ENCODE assay signal across 10 cellular contexts in genomic region chr5:103582364-103582763, GRCh38. TPM values are rescaled to one million over a fixed set of nuclear protein-coding genes. Genes with fewer than 3 reads are reported as not detected.
DNase-seq lines count a peak whose midpoint lies in the region; ATAC-seq and TF ChIP-seq lines count a peak whose summit lies in the region.
"Had no signal": no experiment of that assay in that cellular context is flagged by ENCODE, and none has a peak within 500 bp of the region (broad histone marks: within the 10 kb centered on the region; RNA-seq: fewer than 3 reads in every experiment).

No MANE protein-coding gene starts in this region.

- peak; percentile 50 for DNase-seq in EL
- DNase-seq in HEK293T (ENCODE audit: extremely low spot score): peak; percentile 18
- DNase-seq in NCI-H226: peak; percentile 33
- DNase-seq in lung (ENCODE audit: low spot score): no peak
- DNase-seq in activated CD4-positive, CD25-positive, alpha-beta regulatory T cell treated with anti-CD3 and anti-CD28 coated beads, Interleukin-2, amount 50 U/mL, for 72 hours: no peak
- DNase-seq: activated B cell treated with CpG ODN at 0.5 μM for 24 hours had no signal

- no peak overlapping the region for H3K27ac ChIP-seq in lung (ENCODE audit: low read depth in 1 of 2, low read length in 1 of 2)
- H3K27ac ChIP-seq: skin epidermis had no signal

- no peak for ATAC-seq in lung (ENCODE audit: insufficient read depth, low FRiP score)
- no peak for ATAC-seq in GM21526 (IDR thresholded peaks at IDR 0.05; ENCODE audit: low FRiP score, unreplicated experiment)
- ATAC-seq in HG03565 (IDR thresholded peaks at IDR 0.05; ENCODE audit: unreplicated experiment): no peak

- H3K4me3 Mint-ChIP-seq in brain: no peak overlapping the region
- H3K4me3 Mint-ChIP-seq: activated B cell treated with CpG ODN at 0.5 μM for 24 hours had no signal

- H3K36me3 ChIP-seq in lung (ENCODE audit: control insufficient read depth in 2 of 2, insufficient read depth in 2 of 2, low read length in 2 of 2): no peaks in the 10 kb centered on the region

- H3K27ac Mint-ChIP-seq in brain: no peak overlapping the region
- H3K27ac Mint-ChIP-seq: activated B cell treated with CpG ODN at 0.5 μM for 24 hours had no signal

- CTCF ChIA-PET in HEK293T (lab: Yijun Ruan, JAX): interaction anchor here (0.7 to 2.7 kb wide), 3 partner anchors 46 to 598 kb away, joined by 3 to 14 read pairs (median 3); no protein-coding TSS in a partner anchor

- H3K4me1 ChIP-seq in lung (ENCODE audit: control insufficient read depth in 2 of 2, insufficient read depth in 2 of 2, low read length in 2 of 2): no peaks in the 10 kb centered on the region

- H3K36me3 Mint-ChIP-seq in brain: no peaks in the 10 kb centered on the region

- H3K27me3 ChIP-seq in lung (ENCODE audit: control insufficient read depth, insufficient read depth): no peaks in the 10 kb centered on the region

- H3K9me3 Mint-ChIP-seq in brain: no peaks in the 10 kb centered on the region
- H3K9me3 Mint-ChIP-seq: activated B cell treated with CpG ODN at 0.5 μM for 24 hours had no signal

- WGBS in lung, 2 donors: 17 to 36% methylated on average over 2 of the region's 2 CpGs

- POLR2A ChIA-PET in HEK293T (lab: Yijun Ruan, JAX): no interaction called here

- H3K4me1 Mint-ChIP-seq in brain: peaks cover 2% of the 10 kb centered on the region
- H3K4me1 Mint-ChIP-seq: activated B cell treated with CpG ODN at 0.5 μM for 24 hours had no signal

- H3K9me3 ChIP-seq in lung (ENCODE audit: control insufficient read depth in 2 of 2, insufficient read depth in 1 of 2, low read length in 1 of 2): no peaks in the 10 kb centered on the region

- no peaks in the 10 kb centered on the region for H3K27me3 Mint-ChIP-seq in brain
- H3K27me3 Mint-ChIP-seq: activated B cell treated with CpG ODN at 0.5 μM for 24 hours had no signal

- TF ChIP-seq CTCF in brain (conservative IDR thresholded peaks at IDR 0.05) (peak; percentile 55 to 75), lung (IDR thresholded peaks at IDR 0.05; ENCODE audit: control extremely low read depth, extremely low read depth) (peak; percentile 28)

- no peak overlapping the region for H3K4me3 ChIP-seq in lung
- H3K4me3 ChIP-seq: skin epidermis had no signal

TF ChIP-seq in HEK293T, 16 proteins besides CTCF, POLR2A, EP300 and RAD21:
- TF ChIP-seq FOXK2 (IDR thresholded peaks at IDR 0.05) (no peak), FOXA1 (IDR thresholded peaks at IDR 0.05) (no peak), TARDBP (IDR thresholded peaks at IDR 0.05) (no peak), ZNF384 (IDR thresholded peaks at IDR 0.05) (no peak), CTBP1 (IDR thresholded peaks at IDR 0.05; ENCODE audit: borderline replicate concordance) (no peak), HDGF (IDR thresholded peaks at IDR 0.05; ENCODE audit: borderline replicate concordance) (no peak), SP1 (IDR thresholded peaks at IDR 0.05) (no peak), ELF4 (IDR thresholded peaks at IDR 0.05) (no peak), LEF1 (IDR thresholded peaks at IDR 0.05; ENCODE audit: borderline replicate concordance) (no peak), BHLHE40 (IDR thresholded peaks at IDR 0.05; ENCODE audit: borderline replicate concordance) (no peak), FOXM1 (IDR thresholded peaks at IDR 0.05; ENCODE audit: borderline replicate concordance) (no peak), PKNOX1 (IDR thresholded peaks at IDR 0.05) (no peak), L3MBTL2 (conservative IDR thresholded peaks at IDR 0.05) (no peak), SUZ12 (IDR thresholded peaks at IDR 0.05) (no peak), ARNT (IDR thresholded peaks at IDR 0.05) (no peak), NFRKB (IDR thresholded peaks at IDR 0.05) (no peak)

RNA-seq across cellular contexts. Expression of gene NUDT12, which starts 19.8 kb away (rescaled TPM):
- 3.5 TPM for polyA plus RNA-seq in brain (ENCODE audit: insufficient read depth, low read depth, low replicate concordance)
- total RNA-seq in lung: 10 to 100 TPM; 10.1 to 25.4 TPM
- 10 to 100 TPM in 1 of 2 donors, 1 to 10 TPM in 1; 5.7 to 12.4 TPM for polyA plus RNA-seq in lung

Comparison
In these comparisons a context has a peak if more than half of its experiments do, and no peak if none do; other contexts are left out.
1. DNase-seq: peak in EL (single experiment), HEK293T (single experiment) and NCI-H226 (single experiment); none in lung (single experiment) and activated CD4-positive, CD25-positive, alpha-beta regulatory T cell treated with anti-CD3 and anti-CD28 coated beads, Interleukin-2, amount 50 U/mL, for 72 hours (single experiment).